Comparison of ENCODE assay signal across 29 cellular contexts in the genomic region with DNA sequence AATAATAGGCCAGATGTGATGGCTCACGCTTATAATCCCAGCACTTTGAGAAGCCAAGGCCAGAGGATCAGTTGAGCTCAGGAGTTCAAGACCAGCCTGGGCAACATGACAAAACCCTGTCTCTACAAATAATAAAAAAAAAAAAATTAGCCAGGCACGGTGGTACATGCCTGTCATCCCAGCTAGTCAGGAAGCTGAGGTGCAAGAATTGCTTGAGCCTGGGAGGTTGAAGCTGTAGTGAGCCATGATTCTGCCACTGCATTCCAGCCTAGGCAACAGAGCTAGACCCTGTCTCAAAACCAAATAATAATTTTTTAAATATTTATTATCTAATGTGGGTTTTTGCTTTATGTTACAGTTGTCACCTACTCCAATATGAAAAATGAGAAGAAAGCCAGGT.
DNase-seq lines count a peak whose midpoint lies in the region; ATAC-seq lines count a peak whose summit lies in the region.
"Had no signal": no experiment of that assay in that cellular context is flagged by ENCODE, and none has a peak within 500 bp of the region (broad histone marks: within the 10 kb centered on the region; RNA-seq: fewer than 3 reads in every experiment).

No MANE protein-coding gene starts in this region.

- H3K27ac ChIP-seq in GM23248 (peak overlapping the region; percentile 6; the same call in 1 of the 2 replicates), epithelial cell of prostate (peak overlapping the region; percentile 7)
- H3K27ac ChIP-seq: BLaER1, esophagus squamous epithelium, Peyer's patch, SJCRH30, transverse colon had no signal

- no peaks in the 10 kb centered on the region; the same call in 1 of the 2 replicates for H3K36me3 ChIP-seq in GM23248 (ENCODE audit: low read depth)
- H3K36me3 ChIP-seq: BLaER1, Peyer's patch, SJCRH30, transverse colon had no signal

- no peak overlapping the region for H3K4me3 ChIP-seq in GM23248
- H3K4me3 ChIP-seq: BLaER1, esophagus squamous epithelium, lung, mucosa of descending colon, Peyer's patch, SJCRH30, transverse colon had no signal

- peaks cover 47% of the 10 kb centered on the region for H3K79me2 ChIP-seq in GM23248 (ENCODE audit: insufficient read depth)

- no peak overlapping the region for H3K4me2 ChIP-seq in GM23248 (ENCODE audit: unreplicated experiment)
- H3K4me2 ChIP-seq: BLaER1 had no signal

- no peak overlapping the region for H3K9ac ChIP-seq in GM23248
- H3K9ac ChIP-seq: BLaER1 had no signal

- peaks cover 33% of the 10 kb centered on the region for H3K4me1 ChIP-seq in GM23248 (ENCODE audit: insufficient read depth)
- H3K4me1 ChIP-seq: BLaER1, esophagus squamous epithelium, Peyer's patch, SJCRH30, transverse colon had no signal

- DNase-seq in GM23248 (peak; percentile 63), RPMI7951 (ENCODE audit: low read depth) (peak; percentile 60), epithelial cell of prostate (ENCODE audit: low read depth, low spot score) (no peak), renal cortical epithelial cell (ENCODE audit: low read depth) (peak; percentile 52), NCI-H1092 treated with DMSO at 0.1 percent for 48 hours (lab: John Stamatoyannopoulos, UW) (no peak)
- no peak for DNase-seq in activated T-cell treated with anti-CD3 and anti-CD28 coated beads, Interleukin-2, amount 50 U/mL, for 1 hour
- DNase-seq: activated CD4-positive, alpha-beta T cell treated with anti-CD3 and anti-CD28 coated beads, Interleukin-2, amount 10 ng/mL, durations not matched to agents 7 days and 5 days; activated effector memory CD4-positive, alpha-beta T cell treated with Interleukin-2 at 50 U/mL for 16 hours; activated naive CD8-positive, alpha-beta T cell treated with anti-CD3 and anti-CD28 coated beads for 36 hours; aorta; DMS 273 treated with DMSO at 0.1 percent for 48 hours; esophagus squamous epithelium; H9; hypothalamus; left cardiac atrium; mucosa of descending colon; NCI-H1092; NCI-H2029; NCI-H526 treated with DMSO at 0.1 percent for 48 hours; occipital lobe; Peyer's patch; SJCRH30; T-cell; transverse colon had no signal

- H2AFZ ChIP-seq in GM23248 = no peak overlapping the region

- H3K27me3 ChIP-seq in GM23248 (replicated peaks; ENCODE audit: insufficient read depth) = no peaks in the 10 kb centered on the region
- H3K27me3 ChIP-seq: BLaER1, esophagus squamous epithelium, Peyer's patch, SJCRH30, transverse colon had no signal

- H4K20me1 ChIP-seq in GM23248 (ENCODE audit: insufficient read depth) = no peaks in the 10 kb centered on the region
- H4K20me1 ChIP-seq: BLaER1 had no signal

- no peak for ATAC-seq in HG02763 (IDR thresholded peaks at IDR 0.05; ENCODE audit: unreplicated experiment)
- ATAC-seq: left cardiac atrium; mucosa of descending colon; natural killer cell treated with Interleukin-12 subunit alpha and Interleukin-12 subunit beta and Interleukin-15 and Interleukin-18, amount 100 ng/mL, for 72 hours; stimulated activated effector memory CD8-positive, alpha-beta T cell treated with anti-CD3 and anti-CD28 coated beads, Interleukin-12 subunit alpha, Interleukin-12 subunit beta, amount 100 ng/mL, for 72 hours; T-cell had no signal

- H3K9me3 ChIP-seq in GM23248 (ENCODE audit: low read depth) = no peaks in the 10 kb centered on the region
- H3K9me3 ChIP-seq: esophagus squamous epithelium, mucosa of descending colon, Peyer's patch, SJCRH30 had no signal

- peaks cover 23% of the 10 kb centered on the region; the same call in 1 of the 2 replicates for H3F3A ChIP-seq in GM23248 (ENCODE audit: insufficient read depth)

- no peaks in the 10 kb centered on the region for H3K9me2 ChIP-seq in GM23248 (ENCODE audit: insufficient read depth)

- 23 to 32% methylated on average over 2 of the region's 2 CpGs for WGBS in GM23248 (ENCODE audit: low coverage in 1 of 2, low lambda C conversion rate in 2 of 2, missing lambda C conversion rate in 2 of 2), 2 experiments

- in situ Hi-C loops in GM23248 (cut with MboI) = no loop called here

Comparison
In these comparisons a context has a peak if more than half of its experiments do, and no peak if none do; other contexts are left out.
1. DNase-seq: peak in GM23248 (single experiment), RPMI7951 (single experiment) and renal cortical epithelial cell (single experiment); none in epithelial cell of prostate (single experiment), activated T-cell treated with anti-CD3 and anti-CD28 coated beads, Interleukin-2, amount 50 U/mL, for 1 hour (single experiment) and NCI-H1092 treated with DMSO at 0.1 percent for 48 hours (single experiment).